Comparison of ENCODE assay signal across 1 cellular context in genomic region chr6:87699576-87699975, GRCh38.
TF ChIP-seq lines count a peak whose summit lies in the region.

No MANE protein-coding gene starts in this region.

TF ChIP-seq in HCT116, 20 proteins besides CTCF, POLR2A, EP300 and RAD21 (continued from another document):
- TF ChIP-seq, protein P1, sequence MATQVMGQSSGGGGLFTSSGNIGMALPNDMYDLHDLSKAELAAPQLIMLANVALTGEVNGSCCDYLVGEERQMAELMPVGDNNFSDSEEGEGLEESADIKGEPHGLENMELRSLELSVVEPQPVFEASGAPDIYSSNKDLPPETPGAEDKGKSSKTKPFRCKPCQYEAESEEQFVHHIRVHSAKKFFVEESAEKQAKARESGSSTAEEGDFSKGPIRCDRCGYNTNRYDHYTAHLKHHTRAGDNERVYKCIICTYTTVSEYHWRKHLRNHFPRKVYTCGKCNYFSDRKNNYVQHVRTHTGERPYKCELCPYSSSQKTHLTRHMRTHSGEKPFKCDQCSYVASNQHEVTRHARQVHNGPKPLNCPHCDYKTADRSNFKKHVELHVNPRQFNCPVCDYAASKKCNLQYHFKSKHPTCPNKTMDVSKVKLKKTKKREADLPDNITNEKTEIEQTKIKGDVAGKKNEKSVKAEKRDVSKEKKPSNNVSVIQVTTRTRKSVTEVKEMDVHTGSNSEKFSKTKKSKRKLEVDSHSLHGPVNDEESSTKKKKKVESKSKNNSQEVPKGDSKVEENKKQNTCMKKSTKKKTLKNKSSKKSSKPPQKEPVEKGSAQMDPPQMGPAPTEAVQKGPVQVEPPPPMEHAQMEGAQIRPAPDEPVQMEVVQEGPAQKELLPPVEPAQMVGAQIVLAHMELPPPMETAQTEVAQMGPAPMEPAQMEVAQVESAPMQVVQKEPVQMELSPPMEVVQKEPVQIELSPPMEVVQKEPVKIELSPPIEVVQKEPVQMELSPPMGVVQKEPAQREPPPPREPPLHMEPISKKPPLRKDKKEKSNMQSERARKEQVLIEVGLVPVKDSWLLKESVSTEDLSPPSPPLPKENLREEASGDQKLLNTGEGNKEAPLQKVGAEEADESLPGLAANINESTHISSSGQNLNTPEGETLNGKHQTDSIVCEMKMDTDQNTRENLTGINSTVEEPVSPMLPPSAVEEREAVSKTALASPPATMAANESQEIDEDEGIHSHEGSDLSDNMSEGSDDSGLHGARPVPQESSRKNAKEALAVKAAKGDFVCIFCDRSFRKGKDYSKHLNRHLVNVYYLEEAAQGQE (IDR thresholded peaks at IDR 0.05; ENCODE audit: low read depth), result no peak
- TF ChIP-seq SIN3A (IDR thresholded peaks at IDR 0.05; ENCODE audit: low read depth) (no peak), EGR1 (IDR thresholded peaks at IDR 0.05; ENCODE audit: low read depth) (no peak), EZH2 (IDR thresholded peaks at IDR 0.05) (no peak), EZH2phosphoT487 (IDR thresholded peaks at IDR 0.05; ENCODE audit: borderline replicate concordance) (no peak), CEBPB (IDR thresholded peaks at IDR 0.05; ENCODE audit: low read depth) (no peak), ZFX (IDR thresholded peaks at IDR 0.05) (no peak), TCF7L2 (IDR thresholded peaks at IDR 0.05; ENCODE audit: borderline replicate concordance, extremely low read depth, insufficient read depth, insufficient read length) (no peak), SP1 (IDR thresholded peaks at IDR 0.05; ENCODE audit: low read depth) (no peak), ELF1 (IDR thresholded peaks at IDR 0.05; ENCODE audit: borderline replicate concordance, low read depth) (no peak)
- TF ChIP-seq, protein P2, sequence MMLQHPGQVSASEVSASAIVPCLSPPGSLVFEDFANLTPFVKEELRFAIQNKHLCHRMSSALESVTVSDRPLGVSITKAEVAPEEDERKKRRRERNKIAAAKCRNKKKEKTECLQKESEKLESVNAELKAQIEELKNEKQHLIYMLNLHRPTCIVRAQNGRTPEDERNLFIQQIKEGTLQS (IDR thresholded peaks at IDR 0.05), result no peak
